In genomic region chr9:33446507-33447403, GRCh38 we compare ENCODE assay signal across 8 cellular contexts. TPM values are rescaled to one million over a fixed set of nuclear protein-coding genes. Genes with fewer than 3 reads are reported as not detected.
DNase-seq lines count a peak whose midpoint lies in the region; ATAC-seq, FAIRE-seq and TF ChIP-seq lines count a peak whose summit lies in the region.

No MANE protein-coding gene starts in this region.

- no peaks in the 10 kb centered on the region for H3K79me2 ChIP-seq in GM12878 (ENCODE audit: control insufficient read depth, insufficient read depth, low read length)

- peak; percentile 15 to 16; a peak in 1 of 4 replicates for TF ChIP-seq EP300 in GM12878 (IDR thresholded peaks at IDR 0.05; ENCODE audit: borderline replicate concordance in 1 of 2, control insufficient read depth in 1 of 2, low read depth in 2 of 2, low read length in 2 of 2)

- peak overlapping the region; percentile 86 for H3K27ac ChIP-seq in CD8-positive, alpha-beta memory T cell (ENCODE audit: low read depth, low read length)
- 0 out of 2 replicates have a peak overlapping the region, but pooled peaks have one; percentile 20 for H3K27ac ChIP-seq in GM12878 (ENCODE audit: control insufficient read depth, insufficient read depth)

- RAD21 ChIA-PET in GM12878 (lab: Charles Lee; ENCODE audit: unreplicated experiment) = interaction anchor here (0.7 to 2.1 kb wide), 8 partner anchors 11 to 367 kb away, joined by 3 to 10 read pairs (median 5); partner anchors contain the start of gene NOL6

- peak; percentile 99 for FAIRE-seq in GM12878 (lab: Jason Lieb, UNC)

- no peaks in the 10 kb centered on the region for H3K9me3 Mint-ChIP-seq in CD8-positive, alpha-beta memory T cell
- no peaks in the 10 kb centered on the region for H3K9me3 Mint-ChIP-seq in T-cell

- TF ChIP-seq RAD21 in GM12878 (IDR thresholded peaks at IDR 0.05; ENCODE audit: insufficient read depth, low read depth, low read length) = no peak

- H3K9me3 ChIP-seq in CD8-positive, alpha-beta memory T cell (ENCODE audit: low read length) = no peaks in the 10 kb centered on the region
- H3K9me3 ChIP-seq in GM12878 (replicated peaks; ENCODE audit: control insufficient read depth, insufficient read depth, low read length) = no peaks in the 10 kb centered on the region

- CTCF ChIA-PET in CD8-positive, alpha-beta memory T cell (lab: Charles Lee) = interaction anchor here (0.8 to 10.6 kb wide), 14 partner anchors 14 to 157 kb away, joined by 3 to 202 read pairs (median 4); partner anchors contain the start of genes NFX1 and NOL6
- CTCF ChIA-PET in T-cell (lab: Charles Lee) (interaction anchor here (0.6 to 4.3 kb wide), 16 partner anchors 14 to 72 kb away, joined by 3 to 27 read pairs (median 6); partner anchors contain the start of gene NOL6 (in 2 of the 2)), GM12878 (lab: Yijun Ruan, JAX) (interaction anchor here (1.5 to 8.9 kb wide), 8 partner anchors 12 to 71 kb away, joined by 3 to 113 read pairs (median 10); partner anchors contain the start of genes AQP7 and NOL6)

- no peak for TF ChIP-seq POLR2A in GM12878 (IDR thresholded peaks at IDR 0.05; ENCODE audit: low read depth, low read length)

- peaks cover 35% of the 10 kb centered on the region for H3K4me1 ChIP-seq in CD8-positive, alpha-beta memory T cell (ENCODE audit: insufficient read depth, low read length)
- peaks cover 31% of the 10 kb centered on the region for H3K4me1 ChIP-seq in GM12878 (ENCODE audit: control insufficient read depth, insufficient read depth, low read length)

- peaks cover 17% of the 10 kb centered on the region for H3K36me3 ChIP-seq in CD8-positive, alpha-beta memory T cell (ENCODE audit: insufficient read depth, low read length)
- H3K36me3 ChIP-seq in GM12878 (ENCODE audit: control insufficient read depth in 2 of 2, insufficient read depth in 2 of 2, low read length in 1 of 2) = no peaks in the 10 kb centered on the region

- peak overlapping the region; percentile 85 to 99 (median 88) for H3K4me3 Mint-ChIP-seq in CD8-positive, alpha-beta memory T cell
- peak overlapping the region; percentile 94 to 98 (median 94) for H3K4me3 Mint-ChIP-seq in T-cell

- peak; percentile 41 to 80 (median 75) for DNase-seq in CD8-positive, alpha-beta memory T cell
- DNase-seq in T-cell = peak; percentile 28 to 71 (median 44)
- peak; percentile 79 for DNase-seq in GM12878 (ENCODE audit: low read depth, low spot score)
- peak; percentile 89 for DNase-seq in kidney glomerular epithelial cell (lab: John Stamatoyannopoulos, UW)
- DNase-seq in stimulated activated CD4-positive, alpha-beta T cell treated with anti-CD3 and anti-CD28 coated beads, Interleukin-2, amount 100 ng/mL, for 48 hours = peak; percentile 41 to 53
- DNase-seq in dedifferentiated amniotic fluid mesenchymal stem cell (ENCODE audit: extremely low spot score) = no peak

- no peaks in the 10 kb centered on the region for H3K27me3 Mint-ChIP-seq in CD8-positive, alpha-beta memory T cell
- H3K27me3 Mint-ChIP-seq in T-cell = no peaks in the 10 kb centered on the region

- peak overlapping the region; percentile 15; the same call in 1 of the 2 replicates for H3K9ac ChIP-seq in GM12878 (ENCODE audit: control insufficient read depth, insufficient read depth, low read length)

- H3K4me3 ChIP-seq in CD8-positive, alpha-beta memory T cell (ENCODE audit: low read length) = peak overlapping the region; percentile 99
- peak overlapping the region; percentile 40; the same call in 1 of the 2 replicates for H3K4me3 ChIP-seq in GM12878

- H3K27ac Mint-ChIP-seq in CD8-positive, alpha-beta memory T cell = peak overlapping the region; percentile 87 to 100 (median 97)
- peak overlapping the region; percentile 92 to 98 for H3K27ac Mint-ChIP-seq in T-cell

- intact Hi-C loops in GM12878 (cut with micrococcal nuclease; ENCODE audit: unreplicated experiment) = no loop called here

- peaks cover 0 to 33% (median 4%) of the 10 kb centered on the region in 3 donors for H3K36me3 Mint-ChIP-seq in CD8-positive, alpha-beta memory T cell
- peaks cover 10% of the 10 kb centered on the region for H3K36me3 Mint-ChIP-seq in T-cell

- 10% methylated on average over 21 of the region's 21 CpGs for WGBS in GM12878 (ENCODE audit: insufficient coverage, insufficient replicate concordance, low lambda C conversion rate, missing lambda C conversion rate)

- in situ Hi-C loops in GM12878 (cut with MboI) = no loop called here

- TF ChIP-seq CTCF in GM12878 (IDR thresholded peaks at IDR 0.05 in 2 of 3, conservative IDR thresholded peaks at IDR 0.05 in 1 of 3; ENCODE audit: control insufficient read depth in 2 of 3, extremely low read depth in 1 of 3, insufficient read depth in 1 of 3, low read depth in 3 of 3, low read length in 3 of 3) = no peak

- H2AFZ ChIP-seq in GM12878 (ENCODE audit: control insufficient read depth, low read depth, low read length) = peak overlapping the region; percentile 28

- ATAC-seq in GM19455 (IDR thresholded peaks at IDR 0.05; ENCODE audit: unreplicated experiment) = peak; percentile 89
- ATAC-seq in HG03520 (IDR thresholded peaks at IDR 0.05; ENCODE audit: unreplicated experiment) = peak; percentile 85
- ATAC-seq in T-cell (replicated peaks in 1 of 4) = peak; percentile 68 to 73 (median 70)
- ATAC-seq in GM12878 = peak; percentile 77

- SMC1A ChIA-PET in GM12878 (lab: Charles Lee; ENCODE audit: uncharacterized antibody, unreplicated experiment) = interaction anchor here (1.3 to 2.5 kb wide), 3 partner anchors 27 to 43 kb away, joined by 3 to 7 read pairs (median 6); partner anchors contain the start of gene NOL6

- no peaks in the 10 kb centered on the region for H4K20me1 ChIP-seq in GM12878 (ENCODE audit: control insufficient read depth, insufficient read depth)

- no peaks in the 10 kb centered on the region for H3K27me3 ChIP-seq in CD8-positive, alpha-beta memory T cell (ENCODE audit: insufficient read depth, low read length, poor library complexity, severe bottlenecking)
- H3K27me3 ChIP-seq in GM12878 (replicated peaks in 1 of 2; ENCODE audit: control insufficient read depth in 2 of 2, insufficient read depth in 2 of 2, low read length in 1 of 2) = 0 out of 4 replicates have a peak, but pooled peaks cover 0 to 1% of the 10 kb centered on the region in 2 experiments

- BruUV-seq in GM12878 (replicated peaks; lab: Mats Ljungman, UMichigan) = no TSS peak

- H3K4me2 ChIP-seq in GM12878 (ENCODE audit: control insufficient read depth, insufficient read depth) = peak overlapping the region; percentile 82

- H3K4me1 Mint-ChIP-seq in CD8-positive, alpha-beta memory T cell = peaks cover 38 to 60% (median 47%) of the 10 kb centered on the region in 3 donors
- H3K4me1 Mint-ChIP-seq in T-cell = peaks cover 47 to 62% (median 62%) of the 10 kb centered on the region in 3 donors

- POLR2A ChIA-PET in CD8-positive, alpha-beta memory T cell (lab: Charles Lee) = interaction anchor here (0.6 to 2.4 kb wide), 6 partner anchors 12 to 156 kb away, joined by 3 to 13 read pairs (median 7); partner anchors contain the start of genes NFX1 and NOL6
- POLR2A ChIA-PET in T-cell (lab: Charles Lee) (interaction anchor here (0.6 to 1.5 kb wide), 5 partner anchors 16 to 50 kb away, joined by 3 to 12 read pairs (median 3); partner anchors contain the start of gene NOL6 (in 1 of the 2)), GM12878 (lab: Charles Lee) (interaction anchor here (0.5 to 1.1 kb wide), 5 partner anchors 9 to 489 kb away, joined by 3 to 6 read pairs (median 3); partner anchors contain the start of gene NOL6)

RNA-seq across cellular contexts. Expression of gene AQP3, which starts 0.6 kb away (rescaled TPM):
- total RNA-seq in CD8-positive, alpha-beta memory T cell = 1 to 10 TPM; 8.7 to 9.3 TPM
- 183 TPM for polyA plus RNA-seq in CD8-positive, alpha-beta memory T cell
- total RNA-seq in T-cell (100 to 1,000 TPM in 3 of 5 donors, 10 to 100 TPM in 2; 85.7 to 130 (median 111) TPM), GM12878 (2014; rRNA removed) (3.1 and 6.5 TPM in 2 replicates), GM12878 (2014; rRNA removed; fragmentation: Illumina TruSeq; extraction: Trizol) (2.0 and 3.0 TPM in 2 replicates), GM12878 (2021) (3.4 and 4.8 TPM in 2 replicates)
- total RNA-seq in GM12878 (2013; cell fraction: nucleolus; rRNA removed) = 0.47 and 0.92 TPM in 2 replicates
- polyA plus RNA-seq in GM12878 (2011; ENCODE audit: low read depth) = 2.6 TPM
- polyA plus RNA-seq in GM12878 (2011; rRNA removed) (4.1 and 5.5 TPM in 2 replicates), GM12878 (2014; fragmentation: Illumina TruSeq; extraction: Trizol) (0.95 and 2.6 TPM in 2 replicates), GM12878 (2014; fragmentation: Nextera tagmentation; extraction: Ambion mirVana) (under 1 TPM; 0.60 to 0.71 TPM), GM12878 (2014; rRNA removed) (4.2 and 6.9 TPM in 2 replicates), GM12878 (2016; fragmentation: Nextera tagmentation; extraction: Ambion mirVana) (10 to 100 TPM; 11.2 to 11.8 TPM)
- polyA plus RNA-seq in GM12878 (2011; cell fraction: cytosol; rRNA removed) = 10.2 and 11.0 TPM in 2 replicates
- 9.5 and 11.4 TPM in 2 replicates for polyA plus RNA-seq in GM12878 (2011; cell fraction: nucleus; rRNA removed)
- 1.8 and 4.9 TPM in 2 replicates for polyA plus RNA-seq in GM12878 (2012)
- 3.9 and 6.0 TPM in 2 replicates for polyA minus RNA-seq in GM12878 (2011; rRNA and poly(A)+ RNA removed)
- polyA minus RNA-seq in GM12878 (2011; cell fraction: cytosol; rRNA and poly(A)+ RNA removed) = 6.7 and 7.4 TPM in 2 replicates
- polyA minus RNA-seq in GM12878 (2011; cell fraction: nucleus; rRNA and poly(A)+ RNA removed) = 1.4 and 2.3 TPM in 2 replicates

RNA-seq across cellular contexts. Expression of gene NOL6, which starts 27.0 kb away (rescaled TPM):
- total RNA-seq in CD8-positive, alpha-beta memory T cell = 10 to 100 TPM; 90.8 to 93.0 TPM
- 19.8 TPM for polyA plus RNA-seq in CD8-positive, alpha-beta memory T cell
- total RNA-seq in T-cell (10 to 100 TPM; 35.1 to 57.6 (median 47.1) TPM), GM12878 (2014; rRNA removed) (29.4 and 34.0 TPM in 2 replicates), GM12878 (2014; rRNA removed; fragmentation: Illumina TruSeq; extraction: Trizol) (18.8 and 20.7 TPM in 2 replicates), GM12878 (2021) (51.8 and 53.2 TPM in 2 replicates)
- total RNA-seq in GM12878 (2013; cell fraction: nucleolus; rRNA removed) = 41.2 and 42.0 TPM in 2 replicates
- polyA plus RNA-seq in GM12878 (2011; ENCODE audit: low read depth) = 15.3 TPM
- polyA plus RNA-seq in GM12878 (2011; rRNA removed) (9.1 and 26.4 TPM in 2 replicates), GM12878 (2014; fragmentation: Illumina TruSeq; extraction: Trizol) (26.8 and 36.9 TPM in 2 replicates), GM12878 (2014; fragmentation: Nextera tagmentation; extraction: Ambion mirVana) (10 to 100 TPM in 1 of 2 experiments, 1 to 10 TPM in 1; 8.3 to 13.2 TPM), GM12878 (2014; rRNA removed) (32.2 and 40.1 TPM in 2 replicates), GM12878 (2016; fragmentation: Nextera tagmentation; extraction: Ambion mirVana) (10 to 100 TPM; 40.6 to 47.1 TPM)
- 24.6 and 24.9 TPM in 2 replicates for polyA plus RNA-seq in GM12878 (2011; cell fraction: cytosol; rRNA removed)
- polyA plus RNA-seq in GM12878 (2011; cell fraction: nucleus; rRNA removed) = 51.7 and 61.5 TPM in 2 replicates
- 16.0 and 17.8 TPM in 2 replicates for polyA plus RNA-seq in GM12878 (2012)
- polyA minus RNA-seq in GM12878 (2011; rRNA and poly(A)+ RNA removed) = 35.0 and 35.3 TPM in 2 replicates
- polyA minus RNA-seq in GM12878 (2011; cell fraction: cytosol; rRNA and poly(A)+ RNA removed) = 13.2 and 16.1 TPM in 2 replicates
- 33.0 and 59.5 TPM in 2 replicates for polyA minus RNA-seq in GM12878 (2011; cell fraction: nucleus; rRNA and poly(A)+ RNA removed)

RNA-seq across cellular contexts. Expression of gene AQP7, which starts 44.4 kb away (rescaled TPM):
- total RNA-seq in CD8-positive, alpha-beta memory T cell = not detected
- not detected for polyA plus RNA-seq in CD8-positive, alpha-beta memory T cell
- total RNA-seq in T-cell (1 to 10 TPM in 1 of 5 donors, under 1 TPM in 4; 0.20 to 1.4 (median 0.44) TPM), GM12878 (2014; rRNA removed) (not detected in 2 replicates), GM12878 (2014; rRNA removed; fragmentation: Illumina TruSeq; extraction: Trizol) (not detected in 2 replicates), GM12878 (2021) (not detected in 2 replicates)
- total RNA-seq in GM12878 (2013; cell fraction: nucleolus; rRNA removed) = 1.8 and 2.7 TPM in 2 replicates
- not detected for polyA plus RNA-seq in GM12878 (2011; ENCODE audit: low read depth)
- polyA plus RNA-seq in GM12878 (2011; rRNA removed) (0.04 and 0.06 TPM in 2 replicates), GM12878 (2014; fragmentation: Illumina TruSeq; extraction: Trizol) (not detected in 2 replicates), GM12878 (2014; fragmentation: Nextera tagmentation; extraction: Ambion mirVana) (under 1 TPM in 1 of 2 experiments, not detected in 1; 0.18 TPM), GM12878 (2014; rRNA removed) (0.04 TPM in 1 of 2 replicates, not detected in the other), GM12878 (2016; fragmentation: Nextera tagmentation; extraction: Ambion mirVana) (not detected)
- polyA plus RNA-seq in GM12878 (2011; cell fraction: cytosol; rRNA removed) = 0.08 and 0.10 TPM in 2 replicates
- 0.09 and 0.39 TPM in 2 replicates for polyA plus RNA-seq in GM12878 (2011; cell fraction: nucleus; rRNA removed)
- polyA plus RNA-seq in GM12878 (2012) = not detected in 2 replicates
- not detected in 2 replicates for polyA minus RNA-seq in GM12878 (2011; rRNA and poly(A)+ RNA removed)
- polyA minus RNA-seq in GM12878 (2011; cell fraction: cytosol; rRNA and poly(A)+ RNA removed) = not detected in 2 replicates
- polyA minus RNA-seq in GM12878 (2011; cell fraction: nucleus; rRNA and poly(A)+ RNA removed) = 0.48 and 0.77 TPM in 2 replicates

Comparison
In these comparisons a context has a peak if more than half of its experiments do, and no peak if none do; other contexts are left out.
1. RNA of gene AQP3, which starts 0.6 kb away (total RNA-seq): 85.7 to 130 TPM in T-cell; 8.7 to 9.3 TPM in CD8-positive, alpha-beta memory T cell and 0.47 to 6.5 TPM in GM12878; every median in the first group is over 4 times any median in the second.
2. Peak in every context shown above with its lines, with median percentiles within 50 percentile points of each other: ATAC-seq.